Comparison of ENCODE assay signal across 1 cellular context in genomic region chr5:177357459-177358332, GRCh38.
TF ChIP-seq lines count a peak whose summit lies in the region.

Gene RGS14 (plus strand): TSS chr5:177357924. CDS start chr5:177358025, 101 bp downstream.

TF ChIP-seq in K562, 482 proteins besides CTCF, POLR2A, EP300 and RAD21 (continued from another document and continues in another):
- TF ChIP-seq MNT (conservative IDR thresholded peaks at IDR 0.05): 0 out of 4 replicates have a peak, but pooled peaks of 1 of the 2 experiments have one; percentile 27
- peak; percentile 64; the same call in 1 of the 2 replicates for TF ChIP-seq OTX1 (CRISPR knock-in tag; IDR thresholded peaks at IDR 0.05)
- TF ChIP-seq MCM3 (IDR thresholded peaks at IDR 0.05): 0 out of 2 replicates have a peak, but pooled peaks have one; percentile 37
- no peak for TF ChIP-seq HOMEZ (CRISPR knock-in tag; IDR thresholded peaks at IDR 0.05)
- no peak for TF ChIP-seq TRIM25 (IDR thresholded peaks at IDR 0.05; ENCODE audit: borderline replicate concordance)
- TF ChIP-seq PHF8 (IDR thresholded peaks at IDR 0.05; ENCODE audit: borderline replicate concordance, low read length): peak; percentile 50; the same call in 1 of the 2 replicates
- peak; percentile 31; the same call in 1 of the 2 replicates for TF ChIP-seq ESRRA (IDR thresholded peaks at IDR 0.05; ENCODE audit: borderline replicate concordance, low read depth)
- TF ChIP-seq ZBTB40 (IDR thresholded peaks at IDR 0.05): peak; percentile 60; the same call in 1 of the 2 replicates
- TF ChIP-seq ZBTB40 (CRISPR knock-in tag; IDR thresholded peaks at IDR 0.05): no peak
- TF ChIP-seq KDM1A (IDR thresholded peaks at IDR 0.05): no peak
- TF ChIP-seq ZBTB17 (CRISPR knock-in tag; IDR thresholded peaks at IDR 0.05): 0 out of 2 replicates have a peak, but pooled peaks have one; percentile 21
- peak; percentile 67 for TF ChIP-seq MAX (CRISPR knock-in tag; IDR thresholded peaks at IDR 0.05)
- peak; percentile 67; the same call in 1 of the 2 replicates for TF ChIP-seq ZKSCAN1 (IDR thresholded peaks at IDR 0.05; ENCODE audit: low read depth, low read length)
- peak; percentile 60 for TF ChIP-seq RBFOX2 (IDR thresholded peaks at IDR 0.05; ENCODE audit: low read depth, low read length)
- TF ChIP-seq ARID4B (CRISPR knock-in tag; IDR thresholded peaks at IDR 0.05): 0 out of 2 replicates have a peak, but pooled peaks have one; percentile 34
- peak; percentile 80 for TF ChIP-seq GABPA (tag; conservative IDR thresholded peaks at IDR 0.05; ENCODE audit: low read depth)
- TF ChIP-seq ZNF263 (CRISPR knock-in tag; IDR thresholded peaks at IDR 0.05; ENCODE audit: borderline replicate concordance): peak; percentile 50; the same call in 1 of the 2 replicates
- TF ChIP-seq POLR3A (IDR thresholded peaks at IDR 0.05; ENCODE audit: borderline replicate concordance, extremely low read depth, insufficient read depth, insufficient read length): no peak
- no peak for TF ChIP-seq CSDE1 (IDR thresholded peaks at IDR 0.05)
- TF ChIP-seq THRAP3 (IDR thresholded peaks at IDR 0.05; ENCODE audit: borderline replicate concordance): no peak
- TF ChIP-seq POLR2G (IDR thresholded peaks at IDR 0.05; ENCODE audit: low read depth, low read length): peak; percentile 63
- TF ChIP-seq CTBP1 (IDR thresholded peaks at IDR 0.05; ENCODE audit: borderline replicate concordance): peak; percentile 33; the same call in 1 of the 2 replicates
- 0 out of 2 replicates have a peak, but pooled peaks have one; percentile 59 for TF ChIP-seq ZC3H4 (CRISPR knock-in tag; IDR thresholded peaks at IDR 0.05; ENCODE audit: borderline replicate concordance)
- no peak for TF ChIP-seq TFAM (CRISPR knock-in tag; conservative IDR thresholded peaks at IDR 0.05)
- TF ChIP-seq ZNF449 (CRISPR knock-in tag; IDR thresholded peaks at IDR 0.05): no peak
- TF ChIP-seq NRF1 (conservative IDR thresholded peaks at IDR 0.05 in 1 of 2, IDR thresholded peaks at IDR 0.05 in 1 of 2): peak; percentile 27 to 46; a peak in 2 of 4 replicates
- no peak for TF ChIP-seq SLC30A9 (CRISPR knock-in tag; IDR thresholded peaks at IDR 0.05)
- TF ChIP-seq ZBTB9 (CRISPR knock-in tag; IDR thresholded peaks at IDR 0.05): 0 out of 2 replicates have a peak, but pooled peaks have one; percentile 16
- TF ChIP-seq CXXC5 (CRISPR knock-in tag; IDR thresholded peaks at IDR 0.05): peak; percentile 53; the same call in 1 of the 2 replicates
- TF ChIP-seq BCL6 (CRISPR knock-in tag; IDR thresholded peaks at IDR 0.05): no peak
- 0 out of 2 replicates have a peak, but pooled peaks have one; percentile 26 for TF ChIP-seq MYC (IDR thresholded peaks at IDR 0.05; ENCODE audit: low read depth, low read length)
- TF ChIP-seq MYC (CRISPR knock-in tag; IDR thresholded peaks at IDR 0.05; ENCODE audit: borderline replicate concordance, low read depth): no peak
- peak; percentile 69; the same call in 1 of the 2 replicates for TF ChIP-seq ZNF740 (CRISPR knock-in tag; IDR thresholded peaks at IDR 0.05)
- TF ChIP-seq ZNF740 (tag; IDR thresholded peaks at IDR 0.05): no peak
